2 cellular contexts compared by ENCODE assay signal in the genomic region with DNA sequence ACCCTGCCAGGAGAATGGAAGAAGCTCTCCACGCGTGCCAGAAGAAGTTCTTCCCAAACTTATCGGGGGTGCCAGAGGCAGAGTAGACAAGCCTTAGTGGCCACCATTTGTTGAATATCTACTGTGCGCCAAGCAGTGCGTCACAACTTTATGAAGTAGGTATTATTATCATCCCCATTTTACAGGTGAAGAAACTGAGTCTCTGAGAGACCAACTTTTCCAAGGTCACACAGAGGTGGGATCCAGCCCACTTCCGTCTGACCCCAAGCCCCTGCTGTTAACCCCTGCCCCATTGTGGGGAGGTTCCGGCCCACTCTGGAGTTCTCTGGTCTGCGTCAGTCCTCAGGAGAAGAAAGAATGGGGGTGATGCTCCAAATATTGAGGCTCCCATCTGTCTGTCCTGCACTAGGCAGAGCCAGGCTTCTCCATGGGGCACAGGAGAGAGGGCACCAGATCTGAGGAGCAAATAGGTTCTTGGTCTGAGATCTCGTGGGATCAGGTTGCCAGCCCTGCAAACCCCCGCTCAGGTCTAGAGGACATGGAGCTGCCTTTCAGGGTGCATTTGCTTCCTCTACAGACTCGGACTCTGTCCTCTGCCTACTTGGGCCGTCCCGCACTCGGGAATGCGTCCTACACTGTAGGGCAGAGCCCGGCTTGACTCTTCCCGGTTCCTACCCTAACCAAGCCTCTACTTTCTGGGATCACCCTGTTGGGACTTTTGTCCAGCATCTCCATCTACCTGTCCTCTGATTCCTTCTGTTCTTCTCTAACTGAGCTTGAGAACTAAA.
TF ChIP-seq lines count a peak whose summit lies in the region.

No MANE protein-coding gene starts in this region.

TF ChIP-seq in HCT116, 20 proteins besides CTCF, POLR2A, EP300 and RAD21:
- TF ChIP-seq ZNF274 (IDR thresholded peaks at IDR 0.05; ENCODE audit: low read depth, low read length): no peak

TF ChIP-seq in K562, 482 proteins besides CTCF, POLR2A, EP300 and RAD21:
- TF ChIP-seq BCOR (IDR thresholded peaks at IDR 0.05) (peak; percentile 40; the same call in 1 of the 2 replicates), ZNF445 (CRISPR knock-in tag; IDR thresholded peaks at IDR 0.05; ENCODE audit: low read depth) (no peak), MEF2D (tag; conservative IDR thresholded peaks at IDR 0.05; ENCODE audit: low read depth) (no peak), HMG20A (CRISPR knock-in tag; conservative IDR thresholded peaks at IDR 0.05) (no peak), BACH1 (tag; IDR thresholded peaks at IDR 0.05) (no peak), PHF8 (IDR thresholded peaks at IDR 0.05; ENCODE audit: borderline replicate concordance, low read length) (no peak), HNRNPUL1 (IDR thresholded peaks at IDR 0.05; ENCODE audit: low read length) (no peak), ZBTB8A (IDR thresholded peaks at IDR 0.05; ENCODE audit: partially characterized antibody) (no peak), SREBF1 (IDR thresholded peaks at IDR 0.05; ENCODE audit: borderline replicate concordance, low read depth, low read length) (no peak), CHD4 (IDR thresholded peaks at IDR 0.05; ENCODE audit: insufficient read depth, insufficient replicate concordance, low read depth, low read length, poor library complexity, severe bottlenecking) (peak; percentile 48), TAF9B (IDR thresholded peaks at IDR 0.05; ENCODE audit: partially characterized antibody) (no peak), RBM25 (IDR thresholded peaks at IDR 0.05; ENCODE audit: low read depth, low read length, severe bottlenecking) (peak; percentile 59)
- TF ChIP-seq, protein P1, sequence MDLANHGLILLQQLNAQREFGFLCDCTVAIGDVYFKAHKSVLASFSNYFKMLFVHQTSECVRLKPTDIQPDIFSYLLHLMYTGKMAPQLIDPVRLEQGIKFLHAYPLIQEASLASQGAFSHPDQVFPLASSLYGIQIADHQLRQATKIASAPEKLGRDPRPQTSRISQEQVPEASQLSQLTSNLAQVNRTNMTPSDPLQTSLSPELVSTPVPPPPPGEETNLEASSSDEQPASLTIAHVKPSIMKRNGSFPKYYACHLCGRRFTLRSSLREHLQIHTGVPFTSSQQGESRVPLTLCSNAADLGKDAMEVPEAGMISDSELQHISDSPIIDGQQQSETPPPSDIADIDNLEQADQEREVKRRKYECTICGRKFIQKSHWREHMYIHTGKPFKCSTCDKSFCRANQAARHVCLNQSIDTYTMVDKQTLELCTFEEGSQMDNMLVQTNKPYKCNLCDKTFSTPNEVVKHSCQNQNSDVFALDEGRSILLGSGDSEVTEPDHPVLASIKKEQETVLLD (IDR thresholded peaks at IDR 0.05): no peak
- TF ChIP-seq, protein P2, sequence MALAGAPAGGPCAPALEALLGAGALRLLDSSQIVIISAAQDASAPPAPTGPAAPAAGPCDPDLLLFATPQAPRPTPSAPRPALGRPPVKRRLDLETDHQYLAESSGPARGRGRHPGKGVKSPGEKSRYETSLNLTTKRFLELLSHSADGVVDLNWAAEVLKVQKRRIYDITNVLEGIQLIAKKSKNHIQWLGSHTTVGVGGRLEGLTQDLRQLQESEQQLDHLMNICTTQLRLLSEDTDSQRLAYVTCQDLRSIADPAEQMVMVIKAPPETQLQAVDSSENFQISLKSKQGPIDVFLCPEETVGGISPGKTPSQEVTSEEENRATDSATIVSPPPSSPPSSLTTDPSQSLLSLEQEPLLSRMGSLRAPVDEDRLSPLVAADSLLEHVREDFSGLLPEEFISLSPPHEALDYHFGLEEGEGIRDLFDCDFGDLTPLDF (CRISPR knock-in tag; IDR thresholded peaks at IDR 0.05): no peak
